1 cellular context compared by ENCODE assay signal in the genomic region with DNA sequence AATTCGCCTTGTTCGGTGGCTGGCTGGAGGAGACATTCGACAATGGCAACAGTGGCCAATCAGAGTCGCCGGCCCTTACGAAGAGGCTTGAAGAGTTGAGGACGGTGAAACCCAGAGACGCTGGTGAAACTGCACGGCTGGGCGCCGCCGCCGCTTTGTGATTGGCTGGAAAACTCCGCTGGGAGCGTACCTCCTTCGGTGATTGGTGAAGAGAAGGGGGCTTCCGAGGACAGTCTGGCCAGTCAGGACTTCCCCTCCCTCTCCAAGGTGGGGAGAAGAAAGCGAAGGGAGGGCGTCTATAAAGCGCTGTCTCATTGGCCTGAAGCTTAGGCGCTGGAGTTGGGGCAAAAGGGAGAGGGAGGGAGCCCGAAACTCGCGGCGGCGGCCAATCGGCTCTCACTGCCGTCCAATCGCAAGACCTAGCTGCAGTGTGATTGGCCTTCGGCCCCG.
TF ChIP-seq lines count a peak whose summit lies in the region.

No MANE protein-coding gene starts in this region.

TF ChIP-seq in HepG2, 621 proteins besides CTCF, POLR2A, EP300 and RAD21 (continued from another document and continues in another):
- TF ChIP-seq, protein P1, sequence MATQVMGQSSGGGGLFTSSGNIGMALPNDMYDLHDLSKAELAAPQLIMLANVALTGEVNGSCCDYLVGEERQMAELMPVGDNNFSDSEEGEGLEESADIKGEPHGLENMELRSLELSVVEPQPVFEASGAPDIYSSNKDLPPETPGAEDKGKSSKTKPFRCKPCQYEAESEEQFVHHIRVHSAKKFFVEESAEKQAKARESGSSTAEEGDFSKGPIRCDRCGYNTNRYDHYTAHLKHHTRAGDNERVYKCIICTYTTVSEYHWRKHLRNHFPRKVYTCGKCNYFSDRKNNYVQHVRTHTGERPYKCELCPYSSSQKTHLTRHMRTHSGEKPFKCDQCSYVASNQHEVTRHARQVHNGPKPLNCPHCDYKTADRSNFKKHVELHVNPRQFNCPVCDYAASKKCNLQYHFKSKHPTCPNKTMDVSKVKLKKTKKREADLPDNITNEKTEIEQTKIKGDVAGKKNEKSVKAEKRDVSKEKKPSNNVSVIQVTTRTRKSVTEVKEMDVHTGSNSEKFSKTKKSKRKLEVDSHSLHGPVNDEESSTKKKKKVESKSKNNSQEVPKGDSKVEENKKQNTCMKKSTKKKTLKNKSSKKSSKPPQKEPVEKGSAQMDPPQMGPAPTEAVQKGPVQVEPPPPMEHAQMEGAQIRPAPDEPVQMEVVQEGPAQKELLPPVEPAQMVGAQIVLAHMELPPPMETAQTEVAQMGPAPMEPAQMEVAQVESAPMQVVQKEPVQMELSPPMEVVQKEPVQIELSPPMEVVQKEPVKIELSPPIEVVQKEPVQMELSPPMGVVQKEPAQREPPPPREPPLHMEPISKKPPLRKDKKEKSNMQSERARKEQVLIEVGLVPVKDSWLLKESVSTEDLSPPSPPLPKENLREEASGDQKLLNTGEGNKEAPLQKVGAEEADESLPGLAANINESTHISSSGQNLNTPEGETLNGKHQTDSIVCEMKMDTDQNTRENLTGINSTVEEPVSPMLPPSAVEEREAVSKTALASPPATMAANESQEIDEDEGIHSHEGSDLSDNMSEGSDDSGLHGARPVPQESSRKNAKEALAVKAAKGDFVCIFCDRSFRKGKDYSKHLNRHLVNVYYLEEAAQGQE (IDR thresholded peaks at IDR 0.05; ENCODE audit: borderline replicate concordance in 1 of 2, low read depth in 1 of 2, low read length in 2 of 2), result no peak
- TF ChIP-seq SPEN (CRISPR knock-in tag; IDR thresholded peaks at IDR 0.05; ENCODE audit: low read depth), result no peak
- TF ChIP-seq ZNF782 (CRISPR knock-in tag; IDR thresholded peaks at IDR 0.05; ENCODE audit: borderline replicate concordance), result no peak
- TF ChIP-seq, protein P2, sequence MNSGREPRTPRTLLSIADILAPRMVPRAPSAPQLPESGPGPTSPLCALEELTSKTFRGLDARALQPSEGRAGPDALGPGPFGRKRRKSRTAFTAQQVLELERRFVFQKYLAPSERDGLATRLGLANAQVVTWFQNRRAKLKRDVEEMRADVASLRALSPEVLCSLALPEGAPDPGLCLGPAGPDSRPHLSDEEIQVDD (CRISPR knock-in tag; IDR thresholded peaks at IDR 0.05; ENCODE audit: borderline replicate concordance), result no peak
- TF ChIP-seq HNF4G (IDR thresholded peaks at IDR 0.05; ENCODE audit: borderline replicate concordance, low read depth, low read length), result no peak
- no peak for TF ChIP-seq HNF4G (CRISPR knock-in tag; IDR thresholded peaks at IDR 0.05; ENCODE audit: borderline replicate concordance, low read depth)
- TF ChIP-seq, protein P3, sequence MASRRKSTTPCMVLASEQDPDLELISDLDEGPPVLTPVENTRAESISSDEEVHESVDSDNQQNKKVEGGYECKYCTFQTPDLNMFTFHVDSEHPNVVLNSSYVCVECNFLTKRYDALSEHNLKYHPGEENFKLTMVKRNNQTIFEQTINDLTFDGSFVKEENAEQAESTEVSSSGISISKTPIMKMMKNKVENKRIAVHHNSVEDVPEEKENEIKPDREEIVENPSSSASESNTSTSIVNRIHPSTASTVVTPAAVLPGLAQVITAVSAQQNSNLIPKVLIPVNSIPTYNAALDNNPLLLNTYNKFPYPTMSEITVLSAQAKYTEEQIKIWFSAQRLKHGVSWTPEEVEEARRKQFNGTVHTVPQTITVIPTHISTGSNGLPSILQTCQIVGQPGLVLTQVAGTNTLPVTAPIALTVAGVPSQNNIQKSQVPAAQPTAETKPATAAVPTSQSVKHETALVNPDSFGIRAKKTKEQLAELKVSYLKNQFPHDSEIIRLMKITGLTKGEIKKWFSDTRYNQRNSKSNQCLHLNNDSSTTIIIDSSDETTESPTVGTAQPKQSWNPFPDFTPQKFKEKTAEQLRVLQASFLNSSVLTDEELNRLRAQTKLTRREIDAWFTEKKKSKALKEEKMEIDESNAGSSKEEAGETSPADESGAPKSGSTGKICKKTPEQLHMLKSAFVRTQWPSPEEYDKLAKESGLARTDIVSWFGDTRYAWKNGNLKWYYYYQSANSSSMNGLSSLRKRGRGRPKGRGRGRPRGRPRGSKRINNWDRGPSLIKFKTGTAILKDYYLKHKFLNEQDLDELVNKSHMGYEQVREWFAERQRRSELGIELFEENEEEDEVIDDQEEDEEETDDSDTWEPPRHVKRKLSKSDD (CRISPR knock-in tag; IDR thresholded peaks at IDR 0.05; ENCODE audit: low read depth), result no peak
- no peak; the same call in 1 of the 2 replicates for TF ChIP-seq ZNF331 (CRISPR knock-in tag; IDR thresholded peaks at IDR 0.05)
- TF ChIP-seq ZNF33B (CRISPR knock-in tag; IDR thresholded peaks at IDR 0.05), result no peak
- TF ChIP-seq GTF3A (CRISPR knock-in tag; conservative IDR thresholded peaks at IDR 0.05), result no peak
- no peak for TF ChIP-seq CENPBD1 (CRISPR knock-in tag; IDR thresholded peaks at IDR 0.05; ENCODE audit: borderline replicate concordance, low read depth)
- TF ChIP-seq, protein P4, sequence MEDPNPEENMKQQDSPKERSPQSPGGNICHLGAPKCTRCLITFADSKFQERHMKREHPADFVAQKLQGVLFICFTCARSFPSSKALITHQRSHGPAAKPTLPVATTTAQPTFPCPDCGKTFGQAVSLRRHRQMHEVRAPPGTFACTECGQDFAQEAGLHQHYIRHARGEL (CRISPR knock-in tag; IDR thresholded peaks at IDR 0.05), result no peak
- TF ChIP-seq ZFY (CRISPR knock-in tag; IDR thresholded peaks at IDR 0.05), result no peak
- TF ChIP-seq ZNF501 (CRISPR knock-in tag; IDR thresholded peaks at IDR 0.05), result no peak
- TF ChIP-seq, protein P5, sequence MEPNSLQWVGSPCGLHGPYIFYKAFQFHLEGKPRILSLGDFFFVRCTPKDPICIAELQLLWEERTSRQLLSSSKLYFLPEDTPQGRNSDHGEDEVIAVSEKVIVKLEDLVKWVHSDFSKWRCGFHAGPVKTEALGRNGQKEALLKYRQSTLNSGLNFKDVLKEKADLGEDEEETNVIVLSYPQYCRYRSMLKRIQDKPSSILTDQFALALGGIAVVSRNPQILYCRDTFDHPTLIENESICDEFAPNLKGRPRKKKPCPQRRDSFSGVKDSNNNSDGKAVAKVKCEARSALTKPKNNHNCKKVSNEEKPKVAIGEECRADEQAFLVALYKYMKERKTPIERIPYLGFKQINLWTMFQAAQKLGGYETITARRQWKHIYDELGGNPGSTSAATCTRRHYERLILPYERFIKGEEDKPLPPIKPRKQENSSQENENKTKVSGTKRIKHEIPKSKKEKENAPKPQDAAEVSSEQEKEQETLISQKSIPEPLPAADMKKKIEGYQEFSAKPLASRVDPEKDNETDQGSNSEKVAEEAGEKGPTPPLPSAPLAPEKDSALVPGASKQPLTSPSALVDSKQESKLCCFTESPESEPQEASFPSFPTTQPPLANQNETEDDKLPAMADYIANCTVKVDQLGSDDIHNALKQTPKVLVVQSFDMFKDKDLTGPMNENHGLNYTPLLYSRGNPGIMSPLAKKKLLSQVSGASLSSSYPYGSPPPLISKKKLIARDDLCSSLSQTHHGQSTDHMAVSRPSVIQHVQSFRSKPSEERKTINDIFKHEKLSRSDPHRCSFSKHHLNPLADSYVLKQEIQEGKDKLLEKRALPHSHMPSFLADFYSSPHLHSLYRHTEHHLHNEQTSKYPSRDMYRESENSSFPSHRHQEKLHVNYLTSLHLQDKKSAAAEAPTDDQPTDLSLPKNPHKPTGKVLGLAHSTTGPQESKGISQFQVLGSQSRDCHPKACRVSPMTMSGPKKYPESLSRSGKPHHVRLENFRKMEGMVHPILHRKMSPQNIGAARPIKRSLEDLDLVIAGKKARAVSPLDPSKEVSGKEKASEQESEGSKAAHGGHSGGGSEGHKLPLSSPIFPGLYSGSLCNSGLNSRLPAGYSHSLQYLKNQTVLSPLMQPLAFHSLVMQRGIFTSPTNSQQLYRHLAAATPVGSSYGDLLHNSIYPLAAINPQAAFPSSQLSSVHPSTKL (CRISPR knock-in tag; IDR thresholded peaks at IDR 0.05), result no peak
- no peak for TF ChIP-seq EZH2 (conservative IDR thresholded peaks at IDR 0.05; ENCODE audit: low read depth, low read length)
- TF ChIP-seq SNAPC2 (CRISPR knock-in tag; IDR thresholded peaks at IDR 0.05), result no peak
- TF ChIP-seq ZBTB39 (CRISPR knock-in tag; IDR thresholded peaks at IDR 0.05), result no peak
- TF ChIP-seq, protein P6, sequence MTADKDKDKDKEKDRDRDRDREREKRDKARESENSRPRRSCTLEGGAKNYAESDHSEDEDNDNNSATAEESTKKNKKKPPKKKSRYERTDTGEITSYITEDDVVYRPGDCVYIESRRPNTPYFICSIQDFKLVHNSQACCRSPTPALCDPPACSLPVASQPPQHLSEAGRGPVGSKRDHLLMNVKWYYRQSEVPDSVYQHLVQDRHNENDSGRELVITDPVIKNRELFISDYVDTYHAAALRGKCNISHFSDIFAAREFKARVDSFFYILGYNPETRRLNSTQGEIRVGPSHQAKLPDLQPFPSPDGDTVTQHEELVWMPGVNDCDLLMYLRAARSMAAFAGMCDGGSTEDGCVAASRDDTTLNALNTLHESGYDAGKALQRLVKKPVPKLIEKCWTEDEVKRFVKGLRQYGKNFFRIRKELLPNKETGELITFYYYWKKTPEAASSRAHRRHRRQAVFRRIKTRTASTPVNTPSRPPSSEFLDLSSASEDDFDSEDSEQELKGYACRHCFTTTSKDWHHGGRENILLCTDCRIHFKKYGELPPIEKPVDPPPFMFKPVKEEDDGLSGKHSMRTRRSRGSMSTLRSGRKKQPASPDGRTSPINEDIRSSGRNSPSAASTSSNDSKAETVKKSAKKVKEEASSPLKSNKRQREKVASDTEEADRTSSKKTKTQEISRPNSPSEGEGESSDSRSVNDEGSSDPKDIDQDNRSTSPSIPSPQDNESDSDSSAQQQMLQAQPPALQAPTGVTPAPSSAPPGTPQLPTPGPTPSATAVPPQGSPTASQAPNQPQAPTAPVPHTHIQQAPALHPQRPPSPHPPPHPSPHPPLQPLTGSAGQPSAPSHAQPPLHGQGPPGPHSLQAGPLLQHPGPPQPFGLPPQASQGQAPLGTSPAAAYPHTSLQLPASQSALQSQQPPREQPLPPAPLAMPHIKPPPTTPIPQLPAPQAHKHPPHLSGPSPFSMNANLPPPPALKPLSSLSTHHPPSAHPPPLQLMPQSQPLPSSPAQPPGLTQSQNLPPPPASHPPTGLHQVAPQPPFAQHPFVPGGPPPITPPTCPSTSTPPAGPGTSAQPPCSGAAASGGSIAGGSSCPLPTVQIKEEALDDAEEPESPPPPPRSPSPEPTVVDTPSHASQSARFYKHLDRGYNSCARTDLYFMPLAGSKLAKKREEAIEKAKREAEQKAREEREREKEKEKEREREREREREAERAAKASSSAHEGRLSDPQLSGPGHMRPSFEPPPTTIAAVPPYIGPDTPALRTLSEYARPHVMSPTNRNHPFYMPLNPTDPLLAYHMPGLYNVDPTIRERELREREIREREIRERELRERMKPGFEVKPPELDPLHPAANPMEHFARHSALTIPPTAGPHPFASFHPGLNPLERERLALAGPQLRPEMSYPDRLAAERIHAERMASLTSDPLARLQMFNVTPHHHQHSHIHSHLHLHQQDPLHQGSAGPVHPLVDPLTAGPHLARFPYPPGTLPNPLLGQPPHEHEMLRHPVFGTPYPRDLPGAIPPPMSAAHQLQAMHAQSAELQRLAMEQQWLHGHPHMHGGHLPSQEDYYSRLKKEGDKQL (CRISPR knock-in tag; IDR thresholded peaks at IDR 0.05; ENCODE audit: low read depth), result no peak
- TF ChIP-seq, protein P7, sequence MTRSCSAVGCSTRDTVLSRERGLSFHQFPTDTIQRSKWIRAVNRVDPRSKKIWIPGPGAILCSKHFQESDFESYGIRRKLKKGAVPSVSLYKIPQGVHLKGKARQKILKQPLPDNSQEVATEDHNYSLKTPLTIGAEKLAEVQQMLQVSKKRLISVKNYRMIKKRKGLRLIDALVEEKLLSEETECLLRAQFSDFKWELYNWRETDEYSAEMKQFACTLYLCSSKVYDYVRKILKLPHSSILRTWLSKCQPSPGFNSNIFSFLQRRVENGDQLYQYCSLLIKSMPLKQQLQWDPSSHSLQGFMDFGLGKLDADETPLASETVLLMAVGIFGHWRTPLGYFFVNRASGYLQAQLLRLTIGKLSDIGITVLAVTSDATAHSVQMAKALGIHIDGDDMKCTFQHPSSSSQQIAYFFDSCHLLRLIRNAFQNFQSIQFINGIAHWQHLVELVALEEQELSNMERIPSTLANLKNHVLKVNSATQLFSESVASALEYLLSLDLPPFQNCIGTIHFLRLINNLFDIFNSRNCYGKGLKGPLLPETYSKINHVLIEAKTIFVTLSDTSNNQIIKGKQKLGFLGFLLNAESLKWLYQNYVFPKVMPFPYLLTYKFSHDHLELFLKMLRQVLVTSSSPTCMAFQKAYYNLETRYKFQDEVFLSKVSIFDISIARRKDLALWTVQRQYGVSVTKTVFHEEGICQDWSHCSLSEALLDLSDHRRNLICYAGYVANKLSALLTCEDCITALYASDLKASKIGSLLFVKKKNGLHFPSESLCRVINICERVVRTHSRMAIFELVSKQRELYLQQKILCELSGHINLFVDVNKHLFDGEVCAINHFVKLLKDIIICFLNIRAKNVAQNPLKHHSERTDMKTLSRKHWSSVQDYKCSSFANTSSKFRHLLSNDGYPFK (CRISPR knock-in tag; IDR thresholded peaks at IDR 0.05; ENCODE audit: borderline replicate concordance), result no peak
- no peak for TF ChIP-seq ZNF337 (CRISPR knock-in tag; IDR thresholded peaks at IDR 0.05; ENCODE audit: borderline replicate concordance, low read depth)
- no peak for TF ChIP-seq ZSCAN22 (CRISPR knock-in tag; IDR thresholded peaks at IDR 0.05)
- TF ChIP-seq PTBP1 (IDR thresholded peaks at IDR 0.05; ENCODE audit: low read depth, low read length, poor library complexity, severe bottlenecking), result no peak
- TF ChIP-seq, protein P8, sequence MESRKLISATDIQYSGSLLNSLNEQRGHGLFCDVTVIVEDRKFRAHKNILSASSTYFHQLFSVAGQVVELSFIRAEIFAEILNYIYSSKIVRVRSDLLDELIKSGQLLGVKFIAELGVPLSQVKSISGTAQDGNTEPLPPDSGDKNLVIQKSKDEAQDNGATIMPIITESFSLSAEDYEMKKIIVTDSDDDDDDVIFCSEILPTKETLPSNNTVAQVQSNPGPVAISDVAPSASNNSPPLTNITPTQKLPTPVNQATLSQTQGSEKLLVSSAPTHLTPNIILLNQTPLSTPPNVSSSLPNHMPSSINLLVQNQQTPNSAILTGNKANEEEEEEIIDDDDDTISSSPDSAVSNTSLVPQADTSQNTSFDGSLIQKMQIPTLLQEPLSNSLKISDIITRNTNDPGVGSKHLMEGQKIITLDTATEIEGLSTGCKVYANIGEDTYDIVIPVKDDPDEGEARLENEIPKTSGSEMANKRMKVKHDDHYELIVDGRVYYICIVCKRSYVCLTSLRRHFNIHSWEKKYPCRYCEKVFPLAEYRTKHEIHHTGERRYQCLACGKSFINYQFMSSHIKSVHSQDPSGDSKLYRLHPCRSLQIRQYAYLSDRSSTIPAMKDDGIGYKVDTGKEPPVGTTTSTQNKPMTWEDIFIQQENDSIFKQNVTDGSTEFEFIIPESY (CRISPR knock-in tag; IDR thresholded peaks at IDR 0.05), result no peak
